ENCODE assay signal across 9 cellular contexts in the genomic region with DNA sequence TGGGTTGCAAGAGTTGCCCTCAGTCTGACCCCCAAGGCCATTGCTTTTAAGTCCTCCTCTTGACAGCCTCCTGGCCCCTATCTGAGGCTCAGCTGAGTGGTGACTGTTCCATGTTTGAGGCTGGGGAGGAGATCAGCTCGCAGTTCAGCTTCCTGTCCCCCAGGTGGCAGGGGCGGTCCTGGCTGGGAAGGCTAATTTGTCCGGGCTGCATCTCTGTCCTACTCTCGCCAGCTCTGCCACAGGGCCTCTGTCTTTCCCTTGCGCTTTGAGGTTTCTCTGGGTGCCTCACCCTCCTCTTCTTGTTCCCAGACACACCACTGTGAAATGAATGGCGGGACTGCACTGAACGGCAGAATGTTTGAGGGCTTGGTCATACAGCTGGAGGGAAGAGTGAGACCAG.
A peak's percentile ranks its signal among the peaks of the same experiment; 100 is the strongest.
DNase-seq lines count a peak whose midpoint lies in the region; ATAC-seq, FAIRE-seq and TF ChIP-seq lines count a peak whose summit lies in the region.
"Had no signal": no experiment of that assay in that cellular context is flagged by ENCODE, and none has a peak within 500 bp of the region (broad histone marks: within the 10 kb centered on the region; RNA-seq: fewer than 3 reads in every experiment).

No MANE protein-coding gene starts in this region.

- no peak overlapping the region for H4K91ac ChIP-seq in trophoblast cell (ENCODE audit: low read depth, low read length)

- H3K4me1 ChIP-seq in GM23338 (ENCODE audit: insufficient read depth): peaks cover 20% of the 10 kb centered on the region
- H3K4me1 ChIP-seq in colonic mucosa: no peaks in the 10 kb centered on the region
- H3K4me1 ChIP-seq in trophoblast cell (ENCODE audit: control insufficient read depth in 1 of 2, insufficient read depth in 2 of 2, low read length in 2 of 2): no peaks in the 10 kb centered on the region

- no peaks in the 10 kb centered on the region for H4K20me1 ChIP-seq in GM23338 (replicated peaks; ENCODE audit: insufficient read depth)

- intact Hi-C loops in colonic mucosa (cut with DNase I): loop anchor here (5.0 kb wide), 1 partner anchor 368 kb away; no protein-coding TSS in a partner anchor

- no peak overlapping the region for H3K27ac Mint-ChIP-seq in GM23338

- no peak overlapping the region for H3K4me3 Mint-ChIP-seq in GM23338

- no peak overlapping the region for H3K4ac ChIP-seq in trophoblast cell (ENCODE audit: low read depth, low read length)

- H4K12ac ChIP-seq in trophoblast cell (ENCODE audit: low read depth, low read length): no peak overlapping the region

- no peak overlapping the region for H3K14ac ChIP-seq in trophoblast cell (ENCODE audit: low read length)

- no peaks in the 10 kb centered on the region for H3K79me2 ChIP-seq in GM23338 (replicated peaks; ENCODE audit: insufficient read depth)
- no peaks in the 10 kb centered on the region for H3K79me2 ChIP-seq in trophoblast cell (ENCODE audit: control insufficient read depth, insufficient read depth, low read length, poor library complexity)

- no peak overlapping the region for H3K9ac ChIP-seq in colonic mucosa (ENCODE audit: low read depth in 2 of 2, low read length in 2 of 2)
- no peak overlapping the region for H3K9ac ChIP-seq in trophoblast cell (ENCODE audit: low read length)

- H3K36me3 Mint-ChIP-seq in GM23338 (ENCODE audit: low read depth): no peaks in the 10 kb centered on the region

- peaks cover 11% of the 10 kb centered on the region for H3K27me3 Mint-ChIP-seq in GM23338 (ENCODE audit: insufficient read depth, low read depth, poor library complexity)

- no peak overlapping the region for H3K4me2 ChIP-seq in GM23338
- H3K4me2 ChIP-seq in trophoblast cell (ENCODE audit: low read length): no peak overlapping the region

- no peak for TF ChIP-seq POLR2A in GM12891 (IDR thresholded peaks at IDR 0.05; ENCODE audit: low read depth, low read length)

- FAIRE-seq in GM12891 (lab: Jason Lieb, UNC): no peak

- H3K23ac ChIP-seq in trophoblast cell (ENCODE audit: low read length): no peak overlapping the region

- peak; percentile 94 for ATAC-seq in GM23338
- ATAC-seq in GM21360 (IDR thresholded peaks at IDR 0.05; ENCODE audit: unreplicated experiment): no peak

- H3K4me3 ChIP-seq in GM23338: no peak overlapping the region
- no peak overlapping the region for H3K4me3 ChIP-seq in colonic mucosa
- H3K4me3 ChIP-seq in trophoblast cell (ENCODE audit: low read depth, low read length): no peak overlapping the region

- H3K18ac ChIP-seq in trophoblast cell (ENCODE audit: low read length): no peak overlapping the region

- H3K9me3 ChIP-seq in colonic mucosa (no peaks in the 10 kb centered on the region), trophoblast cell (ENCODE audit: insufficient read depth, low read depth, low read length) (peaks cover 3% of the 10 kb centered on the region)

- no peak overlapping the region for H2BK120ac ChIP-seq in trophoblast cell (ENCODE audit: insufficient read depth, low read length, poor library complexity)

- peak; percentile 74 to 91 for TF ChIP-seq CTCF in GM23338 (conservative IDR thresholded peaks at IDR 0.05; ENCODE audit: low read depth in 2 of 2)
- peak; percentile 41 for TF ChIP-seq CTCF in colonic mucosa (IDR thresholded peaks at IDR 0.05)

- H2AK5ac ChIP-seq in trophoblast cell (ENCODE audit: low read length): no peak overlapping the region

- no CpG with 5 or more reads among the region's 7 CpGs for WGBS in trophoblast cell (ENCODE audit: extremely low coverage, insufficient coverage, insufficient read length)

- no peak overlapping the region for H2BK5ac ChIP-seq in trophoblast cell (ENCODE audit: low read depth, low read length, poor library complexity)

- H2BK12ac ChIP-seq in trophoblast cell (ENCODE audit: low read length): no peak overlapping the region

- no peaks in the 10 kb centered on the region for H3K9me2 ChIP-seq in GM23338 (ENCODE audit: insufficient read depth)

- H4K8ac ChIP-seq in trophoblast cell (ENCODE audit: low read depth, low read length): no peak overlapping the region

- no peaks in the 10 kb centered on the region for H3K27me3 ChIP-seq in GM23338 (ENCODE audit: insufficient read depth)
- no peaks in the 10 kb centered on the region for H3K27me3 ChIP-seq in colonic mucosa
- no peaks in the 10 kb centered on the region for H3K27me3 ChIP-seq in trophoblast cell (ENCODE audit: insufficient read depth, low read length)

- peaks cover 22% of the 10 kb centered on the region for H3K4me1 Mint-ChIP-seq in GM23338

- H3K36me3 ChIP-seq in GM23338 (ENCODE audit: insufficient read depth) (no peaks in the 10 kb centered on the region), colonic mucosa (no peaks in the 10 kb centered on the region), trophoblast cell (ENCODE audit: control insufficient read depth in 1 of 2, insufficient read depth in 2 of 2, low read length in 2 of 2) (no peaks in the 10 kb centered on the region)

- no peaks in the 10 kb centered on the region for H3F3A ChIP-seq in GM23338 (replicated peaks; ENCODE audit: low read depth)

- H2AFZ ChIP-seq in GM23338 (peak overlapping the region; percentile 94), trophoblast cell (ENCODE audit: insufficient read depth, low read length, poor library complexity) (no peak overlapping the region)

- no peaks in the 10 kb centered on the region for H3K79me1 ChIP-seq in trophoblast cell (ENCODE audit: low read length)

- no peak overlapping the region for H3K27ac ChIP-seq in GM23338 (ENCODE audit: low read depth)
- no peak overlapping the region for H3K27ac ChIP-seq in colonic mucosa
- H3K27ac ChIP-seq in trophoblast cell (ENCODE audit: low read depth, low read length): no peak overlapping the region

- H3K9me3 Mint-ChIP-seq in GM23338: no peaks in the 10 kb centered on the region

- DNase-seq in AG20443 (ENCODE audit: low spot score) (peak; percentile 85), GM23338 (ENCODE audit: low spot score) (peak; percentile 86), NCI-H82 (lab: John Stamatoyannopoulos, UW) (peak; percentile 83), colonic mucosa (peak; percentile 28), trophoblast cell (peak; percentile 66 to 72), NK-92 (lab: John Stamatoyannopoulos, UW; ENCODE audit: unreplicated experiment) (no peak), GM12891 (ENCODE audit: insufficient read length, low spot score) (no peak)
- DNase-seq: left cardiac atrium had no signal

TF ChIP-seq in GM23338, 12 proteins besides CTCF, POLR2A, EP300 and RAD21 (continues in another document):
- no peak for TF ChIP-seq CREB1 (CRISPR knock-in tag; IDR thresholded peaks at IDR 0.05; ENCODE audit: low read depth)

TF ChIP-seq in GM12891, 5 proteins besides CTCF, POLR2A, EP300 and RAD21:
- no peak for TF ChIP-seq SPI1 (IDR thresholded peaks at IDR 0.05; ENCODE audit: low read depth, low read length)
- TF ChIP-seq TAF1 (IDR thresholded peaks at IDR 0.05; ENCODE audit: low read depth, low read length): no peak
- no peak for TF ChIP-seq POU2F2 (IDR thresholded peaks at IDR 0.05; ENCODE audit: low read depth, low read length)
- TF ChIP-seq POLR2AphosphoS5 (IDR thresholded peaks at IDR 0.05; ENCODE audit: low read depth, low read length): no peak
- TF ChIP-seq PAX5 (IDR thresholded peaks at IDR 0.05; ENCODE audit: insufficient read depth, low read length, severe bottlenecking): no peak

Comparison
In these comparisons a context has a peak if more than half of its experiments do, and no peak if none do; other contexts are left out.
1. DNase-seq: peak in AG20443 (single experiment), GM23338 (single experiment), NCI-H82 (single experiment), colonic mucosa (single experiment) and trophoblast cell (2 of 2); none in NK-92 (single experiment) and GM12891 (single experiment).